In the genomic region with DNA sequence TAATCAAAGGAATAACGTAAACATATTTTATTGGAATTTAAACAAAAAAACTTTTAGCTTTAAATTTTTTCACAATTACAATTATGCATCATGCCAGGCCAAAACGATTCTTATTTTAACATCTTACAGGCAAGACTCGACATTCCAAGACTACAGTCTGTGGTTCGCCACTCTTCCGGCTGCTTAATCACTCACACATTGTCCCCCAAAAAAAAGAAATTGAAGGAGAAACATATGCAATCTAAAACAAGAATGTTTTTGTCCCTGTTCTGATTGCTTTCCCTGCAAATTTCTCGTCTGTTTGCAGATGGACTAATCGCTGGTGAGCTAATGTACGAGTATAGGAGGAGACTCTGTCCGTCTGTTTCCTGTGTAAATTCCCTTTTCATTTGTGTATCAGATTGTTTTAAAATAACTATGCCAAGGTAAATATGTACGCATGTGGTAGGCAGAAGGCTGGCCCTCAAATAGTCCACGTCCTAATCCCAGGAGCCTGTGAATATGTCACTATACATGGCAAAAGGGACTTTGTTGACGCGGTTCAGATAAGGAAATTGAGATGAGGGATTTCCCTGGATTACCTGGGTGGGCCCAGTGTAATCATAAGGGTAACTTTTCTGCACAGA, we compare ENCODE assay signal across 1 cellular context.
TF ChIP-seq lines count a peak whose summit lies in the region.

No MANE protein-coding gene starts in this region.

TF ChIP-seq in GM23338, 12 proteins besides CTCF, POLR2A, EP300 and RAD21 (continued from another document):
- TF ChIP-seq, protein P1, sequence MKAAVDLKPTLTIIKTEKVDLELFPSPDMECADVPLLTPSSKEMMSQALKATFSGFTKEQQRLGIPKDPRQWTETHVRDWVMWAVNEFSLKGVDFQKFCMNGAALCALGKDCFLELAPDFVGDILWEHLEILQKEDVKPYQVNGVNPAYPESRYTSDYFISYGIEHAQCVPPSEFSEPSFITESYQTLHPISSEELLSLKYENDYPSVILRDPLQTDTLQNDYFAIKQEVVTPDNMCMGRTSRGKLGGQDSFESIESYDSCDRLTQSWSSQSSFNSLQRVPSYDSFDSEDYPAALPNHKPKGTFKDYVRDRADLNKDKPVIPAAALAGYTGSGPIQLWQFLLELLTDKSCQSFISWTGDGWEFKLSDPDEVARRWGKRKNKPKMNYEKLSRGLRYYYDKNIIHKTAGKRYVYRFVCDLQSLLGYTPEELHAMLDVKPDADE (IDR thresholded peaks at IDR 0.05): no peak
- TF ChIP-seq JUNB (IDR thresholded peaks at IDR 0.05; ENCODE audit: unreplicated experiment): no peak
